12 cellular contexts compared by ENCODE assay signal in the genomic region with DNA sequence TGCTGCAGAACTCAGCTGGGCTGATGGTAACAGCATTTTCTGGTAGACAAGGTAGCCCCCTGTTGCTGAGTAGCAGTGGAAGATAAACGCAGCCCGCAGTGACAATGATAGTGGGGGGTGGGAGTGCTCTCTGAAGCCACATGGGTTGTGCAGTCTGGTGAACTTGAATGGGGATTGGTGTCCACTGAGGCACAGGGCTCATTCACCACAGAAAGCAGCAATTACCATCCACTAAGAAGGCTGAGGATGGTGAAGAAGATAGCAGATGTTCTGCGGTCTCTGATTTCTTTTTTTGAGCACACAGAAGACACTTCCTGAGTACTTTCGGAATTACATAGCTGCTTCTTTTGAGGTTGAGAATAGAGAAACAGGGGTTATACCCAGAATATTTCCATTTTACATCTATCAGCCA.
DNase-seq lines count a peak whose midpoint lies in the region; ATAC-seq lines count a peak whose summit lies in the region.
"Had no signal": no experiment of that assay in that cellular context is flagged by ENCODE, and none has a peak within 500 bp of the region (broad histone marks: within the 10 kb centered on the region; RNA-seq: fewer than 3 reads in every experiment).

No MANE protein-coding gene starts in this region.

- no peak overlapping the region for H3K23ac ChIP-seq in neuronal stem cell (ENCODE audit: low read depth, low read length, poor library complexity)

- H3K9ac ChIP-seq in neuronal stem cell (ENCODE audit: low read depth, low read length, poor library complexity): no peak overlapping the region

- H4K8ac ChIP-seq in neuronal stem cell (ENCODE audit: low read depth, low read length): no peak overlapping the region

- DNase-seq in neuronal stem cell (ENCODE audit: low spot score) (no peak), T-helper 17 cell (no peak)
- no peak for DNase-seq in activated CD4-positive, alpha-beta T cell treated with anti-CD3 and anti-CD28 coated beads for 36 hours
- DNase-seq: Calu3, NCI-H1694, WERI-Rb-1 had no signal

- POLR2A ChIA-PET in activated CD4-positive, alpha-beta T cell treated with anti-CD3 and anti-CD28 coated beads for 36 hours (lab: Charles Lee): no interaction called here

- peak overlapping the region; percentile 35 for H2BK15ac ChIP-seq in neuronal stem cell (ENCODE audit: low read length)

- no peaks in the 10 kb centered on the region for H3K36me3 Mint-ChIP-seq in T-helper 17 cell (ENCODE audit: low read depth)
- no peaks in the 10 kb centered on the region for H3K36me3 Mint-ChIP-seq in activated CD4-positive, alpha-beta T cell treated with anti-CD3 and anti-CD28 coated beads for 36 hours (ENCODE audit: low read depth)
- H3K36me3 Mint-ChIP-seq: stimulated activated effector memory CD8-positive, alpha-beta T cell treated with anti-CD3 and anti-CD28 coated beads, Interleukin-12 subunit alpha, Interleukin-12 subunit beta, amount 100 ng/mL, for 72 hours had no signal

- no peaks in the 10 kb centered on the region for H3K27me3 ChIP-seq in neuronal stem cell (ENCODE audit: control insufficient read depth in 3 of 3, insufficient read depth in 3 of 3, low read depth in 1 of 3, low read length in 3 of 3)

- peak overlapping the region; percentile 44 for H2BK5ac ChIP-seq in neuronal stem cell (ENCODE audit: low read length)

- no peak overlapping the region for H2AK5ac ChIP-seq in neuronal stem cell (ENCODE audit: low read depth, low read length)

- H3K4ac ChIP-seq in neuronal stem cell (ENCODE audit: low read length): no peak overlapping the region

- H3K4me1 Mint-ChIP-seq in T-helper 17 cell: no peaks in the 10 kb centered on the region
- H3K4me1 Mint-ChIP-seq in activated CD4-positive, alpha-beta T cell treated with anti-CD3 and anti-CD28 coated beads for 36 hours: no peaks in the 10 kb centered on the region
- H3K4me1 Mint-ChIP-seq: nephron; stimulated activated effector memory CD8-positive, alpha-beta T cell treated with anti-CD3 and anti-CD28 coated beads, Interleukin-12 subunit alpha, Interleukin-12 subunit beta, amount 100 ng/mL, for 72 hours had no signal

- H3K27me3 Mint-ChIP-seq in T-helper 17 cell: no peaks in the 10 kb centered on the region
- no peaks in the 10 kb centered on the region for H3K27me3 Mint-ChIP-seq in activated CD4-positive, alpha-beta T cell treated with anti-CD3 and anti-CD28 coated beads for 36 hours

- WGBS in neuronal stem cell (ENCODE audit: extremely low coverage in 2 of 2, insufficient read length in 2 of 2, insufficient replicate concordance in 1 of 2), 2 donors: no CpG with 5 or more reads among the region's 4 CpGs

- no peak overlapping the region for H3K4me3 Mint-ChIP-seq in T-helper 17 cell
- no peak overlapping the region for H3K4me3 Mint-ChIP-seq in activated CD4-positive, alpha-beta T cell treated with anti-CD3 and anti-CD28 coated beads for 36 hours
- H3K4me3 Mint-ChIP-seq: nephron; stimulated activated effector memory CD8-positive, alpha-beta T cell treated with anti-CD3 and anti-CD28 coated beads, Interleukin-12 subunit alpha, Interleukin-12 subunit beta, amount 100 ng/mL, for 72 hours had no signal

- ATAC-seq in GM19025 (IDR thresholded peaks at IDR 0.05; ENCODE audit: low read depth, unreplicated experiment) (peak; percentile 75), HG02571 (IDR thresholded peaks at IDR 0.05; ENCODE audit: unreplicated experiment) (peak; percentile 73), HG03460 (IDR thresholded peaks at IDR 0.05; ENCODE audit: unreplicated experiment) (peak; percentile 69), HG02885 (IDR thresholded peaks at IDR 0.05; ENCODE audit: poor library complexity, unreplicated experiment) (no peak), T-helper 17 cell (no peak)
- no peak for ATAC-seq in activated CD4-positive, alpha-beta T cell treated with anti-CD3 and anti-CD28 coated beads for 36 hours
- ATAC-seq: stimulated activated effector memory CD8-positive, alpha-beta T cell treated with anti-CD3 and anti-CD28 coated beads, Interleukin-12 subunit alpha, Interleukin-12 subunit beta, amount 100 ng/mL, for 72 hours had no signal

- H3K27ac ChIP-seq in neuronal stem cell (replicated peaks; ENCODE audit: low read length): peak overlapping the region; percentile 94
- H3K27ac ChIP-seq: WERI-Rb-1 had no signal

- H3K9me3 ChIP-seq in neuronal stem cell (replicated peaks in 1 of 2; ENCODE audit: control insufficient read depth in 2 of 2, insufficient read depth in 1 of 2, low read depth in 1 of 2, low read length in 2 of 2) (no peaks in the 10 kb centered on the region), T-helper 17 cell (ENCODE audit: control insufficient read depth, low read length, poor library complexity, severe bottlenecking) (no peaks in the 10 kb centered on the region)

- no peak overlapping the region for H3K14ac ChIP-seq in neuronal stem cell (ENCODE audit: low read length)

- no peak overlapping the region for H3K4me2 ChIP-seq in neuronal stem cell (ENCODE audit: insufficient read depth, low read length, poor library complexity, severe bottlenecking)

- H3K9me3 Mint-ChIP-seq in activated CD4-positive, alpha-beta T cell treated with anti-CD3 and anti-CD28 coated beads for 36 hours (ENCODE audit: low read depth): peaks cover 2% of the 10 kb centered on the region

- peak overlapping the region; percentile 88 for H3K18ac ChIP-seq in neuronal stem cell (ENCODE audit: low read length)

- intact Hi-C loops in activated CD4-positive, alpha-beta T cell treated with anti-CD3 and anti-CD28 coated beads for 36 hours (cut with DNase I, micrococcal nuclease): no loop called here

- H4K91ac ChIP-seq in neuronal stem cell (ENCODE audit: low read depth, low read length, poor library complexity): no peak overlapping the region

- no peak overlapping the region for H2BK120ac ChIP-seq in neuronal stem cell (ENCODE audit: low read depth, low read length)

- CTCF ChIA-PET in activated CD4-positive, alpha-beta T cell treated with anti-CD3 and anti-CD28 coated beads for 36 hours (lab: Charles Lee): interaction anchor here (1.4 kb wide), 1 partner anchor 16 kb away, joined by 3 read pairs; no protein-coding TSS in a partner anchor

- H2BK12ac ChIP-seq in neuronal stem cell (ENCODE audit: low read length): no peak overlapping the region

- no peak overlapping the region for H3K4me3 ChIP-seq in neuronal stem cell (ENCODE audit: low read length in 2 of 2)

- H3K36me3 ChIP-seq in neuronal stem cell (replicated peaks in 1 of 2; ENCODE audit: control insufficient read depth in 2 of 2, insufficient read depth in 2 of 2, low read length in 2 of 2): no peaks in the 10 kb centered on the region
- H3K36me3 ChIP-seq: WERI-Rb-1 had no signal

- no peak overlapping the region for H3K27ac Mint-ChIP-seq in T-helper 17 cell
- no peak overlapping the region for H3K27ac Mint-ChIP-seq in activated CD4-positive, alpha-beta T cell treated with anti-CD3 and anti-CD28 coated beads for 36 hours
- H3K27ac Mint-ChIP-seq: nephron; stimulated activated effector memory CD8-positive, alpha-beta T cell treated with anti-CD3 and anti-CD28 coated beads, Interleukin-12 subunit alpha, Interleukin-12 subunit beta, amount 100 ng/mL, for 72 hours had no signal

- peaks cover 15 to 30% of the 10 kb centered on the region in 2 donors for H3K4me1 ChIP-seq in neuronal stem cell (ENCODE audit: control insufficient read depth in 2 of 2, insufficient read depth in 1 of 2, low read depth in 1 of 2, low read length in 2 of 2)

- H2AFZ ChIP-seq in neuronal stem cell (ENCODE audit: low read length): no peak overlapping the region

- H3K79me1 ChIP-seq in neuronal stem cell (ENCODE audit: low read depth, low read length): no peaks in the 10 kb centered on the region

Comparison
In these comparisons a context has a peak if more than half of its experiments do, and no peak if none do; other contexts are left out.
1. ATAC-seq: peak in GM19025 (single experiment), HG02571 (single experiment) and HG03460 (single experiment); none in HG02885 (single experiment), T-helper 17 cell (single experiment) and activated CD4-positive, alpha-beta T cell treated with anti-CD3 and anti-CD28 coated beads for 36 hours (single experiment).